1 cellular context compared by ENCODE assay signal in genomic region chr19:6127716-6128335, GRCh38.
TF ChIP-seq lines count a peak whose summit lies in the region.

No MANE protein-coding gene starts in this region.

TF ChIP-seq in HepG2, 621 proteins besides CTCF, POLR2A, EP300 and RAD21:
- TF ChIP-seq, protein P1, sequence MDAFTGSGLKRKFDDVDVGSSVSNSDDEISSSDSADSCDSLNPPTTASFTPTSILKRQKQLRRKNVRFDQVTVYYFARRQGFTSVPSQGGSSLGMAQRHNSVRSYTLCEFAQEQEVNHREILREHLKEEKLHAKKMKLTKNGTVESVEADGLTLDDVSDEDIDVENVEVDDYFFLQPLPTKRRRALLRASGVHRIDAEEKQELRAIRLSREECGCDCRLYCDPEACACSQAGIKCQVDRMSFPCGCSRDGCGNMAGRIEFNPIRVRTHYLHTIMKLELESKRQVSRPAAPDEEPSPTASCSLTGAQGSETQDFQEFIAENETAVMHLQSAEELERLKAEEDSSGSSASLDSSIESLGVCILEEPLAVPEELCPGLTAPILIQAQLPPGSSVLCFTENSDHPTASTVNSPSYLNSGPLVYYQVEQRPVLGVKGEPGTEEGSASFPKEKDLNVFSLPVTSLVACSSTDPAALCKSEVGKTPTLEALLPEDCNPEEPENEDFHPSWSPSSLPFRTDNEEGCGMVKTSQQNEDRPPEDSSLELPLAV (CRISPR knock-in tag; conservative IDR thresholded peaks at IDR 0.05; ENCODE audit: low read depth) = no peak
- TF ChIP-seq, protein P2, sequence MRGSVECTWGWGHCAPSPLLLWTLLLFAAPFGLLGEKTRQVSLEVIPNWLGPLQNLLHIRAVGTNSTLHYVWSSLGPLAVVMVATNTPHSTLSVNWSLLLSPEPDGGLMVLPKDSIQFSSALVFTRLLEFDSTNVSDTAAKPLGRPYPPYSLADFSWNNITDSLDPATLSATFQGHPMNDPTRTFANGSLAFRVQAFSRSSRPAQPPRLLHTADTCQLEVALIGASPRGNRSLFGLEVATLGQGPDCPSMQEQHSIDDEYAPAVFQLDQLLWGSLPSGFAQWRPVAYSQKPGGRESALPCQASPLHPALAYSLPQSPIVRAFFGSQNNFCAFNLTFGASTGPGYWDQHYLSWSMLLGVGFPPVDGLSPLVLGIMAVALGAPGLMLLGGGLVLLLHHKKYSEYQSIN (CRISPR knock-in tag; IDR thresholded peaks at IDR 0.05; ENCODE audit: borderline replicate concordance) = no peak
- peak; percentile 26; the same call in 1 of the 2 replicates for TF ChIP-seq CHD4 (IDR thresholded peaks at IDR 0.05; ENCODE audit: borderline replicate concordance, low read length)
